In genomic region chr12:57124259-57124877, GRCh38 we compare ENCODE assay signal across 9 cellular contexts. TPM values are rescaled to one million over a fixed set of nuclear protein-coding genes. Genes with fewer than 3 reads are reported as not detected.
DNase-seq lines count a peak whose midpoint lies in the region; ATAC-seq and TF ChIP-seq lines count a peak whose summit lies in the region.
"Had no signal": no experiment of that assay in that cellular context is flagged by ENCODE, and none has a peak within 500 bp of the region (broad histone marks: within the 10 kb centered on the region; RNA-seq: fewer than 3 reads in every experiment).

No MANE protein-coding gene starts in this region.

- H3K4me1 Mint-ChIP-seq in activated naive CD4-positive, alpha-beta T cell treated with anti-CD3 and anti-CD28 coated beads, Interleukin-2, amount 10 ng/mL, durations not matched to agents 7 days and 5 days = peaks cover 11% of the 10 kb centered on the region

- peak; percentile 81 for DNase-seq in NB4 (ENCODE audit: low read depth)
- DNase-seq in activated naive CD4-positive, alpha-beta T cell treated with anti-CD3 and anti-CD28 coated beads, Interleukin-2, amount 10 ng/mL, durations not matched to agents 7 days and 5 days = peak; percentile 85
- peak in 41 of 42 donors; percentile 46 to 96 (median 84) for DNase-seq in head of caudate nucleus
- peak; percentile 67 for DNase-seq in prostate gland (ENCODE audit: low spot score)
- DNase-seq in aorta = peak in 1 of 2 donors; percentile 73

- peaks cover 57% of the 10 kb centered on the region for H3K27me3 Mint-ChIP-seq in activated naive CD4-positive, alpha-beta T cell treated with anti-CD3 and anti-CD28 coated beads, Interleukin-2, amount 10 ng/mL, durations not matched to agents 7 days and 5 days

- H3K4me3 ChIP-seq in NB4 (ENCODE audit: low read depth, low read length) = no peak overlapping the region
- H3K4me3 ChIP-seq in prostate gland = no peak overlapping the region
- no peak overlapping the region for H3K4me3 ChIP-seq in aorta (ENCODE audit: low read length in 2 of 2)

- no peak overlapping the region for H3K27ac Mint-ChIP-seq in activated naive CD4-positive, alpha-beta T cell treated with anti-CD3 and anti-CD28 coated beads, Interleukin-2, amount 10 ng/mL, durations not matched to agents 7 days and 5 days

- TF ChIP-seq CTCF in GM12873 (IDR thresholded peaks at IDR 0.05; ENCODE audit: insufficient read depth, low read depth, low read length, missing control alignments) (peak; percentile 95), NB4 (IDR thresholded peaks at IDR 0.05; ENCODE audit: low read depth, low read length) (peak; percentile 95), prostate gland (IDR thresholded peaks at IDR 0.05) (peak; percentile 93 to 96 (median 96))

- H3K27ac ChIP-seq in prostate gland = no peak overlapping the region
- H3K27ac ChIP-seq in aorta (ENCODE audit: low read depth in 1 of 2, low read length in 2 of 2) = no peak overlapping the region
- H3K27ac ChIP-seq: epithelial cell of prostate had no signal

- H3K9me3 Mint-ChIP-seq in activated naive CD4-positive, alpha-beta T cell treated with anti-CD3 and anti-CD28 coated beads, Interleukin-2, amount 10 ng/mL, durations not matched to agents 7 days and 5 days = peaks cover 7% of the 10 kb centered on the region

- CTCF ChIA-PET in activated naive CD4-positive, alpha-beta T cell treated with anti-CD3 and anti-CD28 coated beads, Interleukin-2, amount 10 ng/mL, durations not matched to agents 7 days and 5 days (lab: Charles Lee) = interaction anchor here (0.6 to 10.6 kb wide), 25 partner anchors 9 to 137 kb away, joined by 3 to 151 read pairs (median 4); partner anchors contain the start of genes STAC3 and STAT6

- H3K4me3 Mint-ChIP-seq in activated naive CD4-positive, alpha-beta T cell treated with anti-CD3 and anti-CD28 coated beads, Interleukin-2, amount 10 ng/mL, durations not matched to agents 7 days and 5 days = no peak overlapping the region

- WGBS in prostate gland = 14% methylated on average over 10 of the region's 10 CpGs
- 13 to 14% methylated on average over 10 of the region's 10 CpGs for WGBS in aorta, 2 donors

- intact Hi-C loops in head of caudate nucleus (cut with DNase I) = no loop called here
- intact Hi-C loops in prostate gland (cut with DNase I) = loop anchor here (2.0 kb wide), 2 partner anchors 48 to 58 kb away; no protein-coding TSS in a partner anchor
- intact Hi-C loops in aorta (cut with DNase I) = loop anchor here (2.0 kb wide), 3 partner anchors 50 to 58 kb away; no protein-coding TSS in a partner anchor

- H3K4me1 ChIP-seq in prostate gland (replicated peaks) = no peaks in the 10 kb centered on the region
- H3K4me1 ChIP-seq in aorta (ENCODE audit: control insufficient read depth in 1 of 2, insufficient read depth in 2 of 2, low read length in 2 of 2) = no peaks in the 10 kb centered on the region

- TF ChIP-seq POLR2A in NB4 (IDR thresholded peaks at IDR 0.05; ENCODE audit: extremely low read depth, insufficient read length) (no peak), prostate gland (IDR thresholded peaks at IDR 0.05) (no peak)

- H3K27me3 ChIP-seq in prostate gland (replicated peaks; ENCODE audit: insufficient read depth) (no peaks in the 10 kb centered on the region), aorta (ENCODE audit: control insufficient read depth in 1 of 2, insufficient read depth in 2 of 2, low read length in 1 of 2) (no peaks in the 10 kb centered on the region)

- H3K9me3 ChIP-seq in prostate gland (no peaks in the 10 kb centered on the region), aorta (ENCODE audit: control insufficient read depth, low read length) (no peaks in the 10 kb centered on the region)

- H3K36me3 ChIP-seq in prostate gland (no peaks in the 10 kb centered on the region), aorta (ENCODE audit: control insufficient read depth in 1 of 2, insufficient read depth in 2 of 2, low read length in 1 of 2) (no peaks in the 10 kb centered on the region)

- ATAC-seq in SK-N-SH treated with all-trans-retinoic acid at 6 μM for 48 hours (peak; percentile 54), aorta (ENCODE audit: low FRiP score) (peak; percentile 76), HG02642 (IDR thresholded peaks at IDR 0.05; ENCODE audit: poor library complexity, unreplicated experiment) (no peak)

- no peaks in the 10 kb centered on the region for H3K36me3 Mint-ChIP-seq in activated naive CD4-positive, alpha-beta T cell treated with anti-CD3 and anti-CD28 coated beads, Interleukin-2, amount 10 ng/mL, durations not matched to agents 7 days and 5 days

TF ChIP-seq in SK-N-SH treated with all-trans-retinoic acid at 6 μM for 48 hours, 23 proteins besides CTCF, POLR2A, EP300 and RAD21 (continues in another document):
- TF ChIP-seq PPARA (CRISPR knock-in tag; IDR thresholded peaks at IDR 0.05; ENCODE audit: borderline replicate concordance) (no peak), ISL1 (CRISPR knock-in tag; IDR thresholded peaks at IDR 0.05) (no peak), ZFP30 (CRISPR knock-in tag; IDR thresholded peaks at IDR 0.05) (no peak), ESRRG (CRISPR knock-in tag; IDR thresholded peaks at IDR 0.05) (no peak), CSRNP3 (CRISPR knock-in tag; IDR thresholded peaks at IDR 0.05) (no peak), ARNTL (CRISPR knock-in tag; IDR thresholded peaks at IDR 0.05; ENCODE audit: borderline replicate concordance, low read depth) (no peak), PATZ1 (CRISPR knock-in tag; IDR thresholded peaks at IDR 0.05; ENCODE audit: borderline replicate concordance) (no peak), SNAI2 (CRISPR knock-in tag; IDR thresholded peaks at IDR 0.05) (no peak), TCF4 (CRISPR knock-in tag; IDR thresholded peaks at IDR 0.05; ENCODE audit: borderline replicate concordance) (no peak), CREB5 (CRISPR knock-in tag; IDR thresholded peaks at IDR 0.05; ENCODE audit: low read depth) (no peak), ZNF8 (CRISPR knock-in tag; IDR thresholded peaks at IDR 0.05) (no peak)

RNA-seq across cellular contexts. Expression of gene LRP1, which starts 3.9 kb away (rescaled TPM):
- total RNA-seq in prostate gland (100 to 1,000 TPM in 1 of 2 donors, 10 to 100 TPM in 1; 53.5 to 198 TPM), aorta (100 to 1,000 TPM; 517 to 992 TPM)
- polyA plus RNA-seq in aorta = 100 to 1,000 TPM in 1 of 2 donors, 10 to 100 TPM in 1; 36.8 to 223 TPM

RNA-seq across cellular contexts. Expression of gene STAT6, which starts 13.2 kb away (rescaled TPM):
- 100 to 1,000 TPM; 124 to 237 TPM for total RNA-seq in prostate gland
- total RNA-seq in aorta = 100 to 1,000 TPM; 199 to 258 TPM
- 100 to 1,000 TPM in 1 of 2 donors, 10 to 100 TPM in 1; 99.8 to 382 TPM for polyA plus RNA-seq in aorta

RNA-seq across cellular contexts. Expression of gene LRP1-AS, which starts 23.1 kb away (rescaled TPM):
- total RNA-seq in prostate gland (not detected), aorta (not detected)
- polyA plus RNA-seq in aorta = not detected

RNA-seq across cellular contexts. Expression of gene NAB2, which starts 35.5 kb away (rescaled TPM):
- total RNA-seq in prostate gland (10 to 100 TPM; 19.0 to 65.5 TPM), aorta (10 to 100 TPM; 31.6 to 48.4 TPM)
- polyA plus RNA-seq in aorta = 10 to 100 TPM; 19.8 to 32.2 TPM

RNA-seq across cellular contexts. Expression of gene NEMP1, which starts 45.8 kb away (rescaled TPM):
- total RNA-seq in prostate gland (10 to 100 TPM; 10.8 to 13.0 TPM), aorta (1 to 10 TPM; 7.6 to 10.0 TPM)
- polyA plus RNA-seq in aorta = 1 to 10 TPM in 1 of 2 donors, under 1 TPM in 1; 0.75 to 5.8 TPM
